In the genomic region with DNA sequence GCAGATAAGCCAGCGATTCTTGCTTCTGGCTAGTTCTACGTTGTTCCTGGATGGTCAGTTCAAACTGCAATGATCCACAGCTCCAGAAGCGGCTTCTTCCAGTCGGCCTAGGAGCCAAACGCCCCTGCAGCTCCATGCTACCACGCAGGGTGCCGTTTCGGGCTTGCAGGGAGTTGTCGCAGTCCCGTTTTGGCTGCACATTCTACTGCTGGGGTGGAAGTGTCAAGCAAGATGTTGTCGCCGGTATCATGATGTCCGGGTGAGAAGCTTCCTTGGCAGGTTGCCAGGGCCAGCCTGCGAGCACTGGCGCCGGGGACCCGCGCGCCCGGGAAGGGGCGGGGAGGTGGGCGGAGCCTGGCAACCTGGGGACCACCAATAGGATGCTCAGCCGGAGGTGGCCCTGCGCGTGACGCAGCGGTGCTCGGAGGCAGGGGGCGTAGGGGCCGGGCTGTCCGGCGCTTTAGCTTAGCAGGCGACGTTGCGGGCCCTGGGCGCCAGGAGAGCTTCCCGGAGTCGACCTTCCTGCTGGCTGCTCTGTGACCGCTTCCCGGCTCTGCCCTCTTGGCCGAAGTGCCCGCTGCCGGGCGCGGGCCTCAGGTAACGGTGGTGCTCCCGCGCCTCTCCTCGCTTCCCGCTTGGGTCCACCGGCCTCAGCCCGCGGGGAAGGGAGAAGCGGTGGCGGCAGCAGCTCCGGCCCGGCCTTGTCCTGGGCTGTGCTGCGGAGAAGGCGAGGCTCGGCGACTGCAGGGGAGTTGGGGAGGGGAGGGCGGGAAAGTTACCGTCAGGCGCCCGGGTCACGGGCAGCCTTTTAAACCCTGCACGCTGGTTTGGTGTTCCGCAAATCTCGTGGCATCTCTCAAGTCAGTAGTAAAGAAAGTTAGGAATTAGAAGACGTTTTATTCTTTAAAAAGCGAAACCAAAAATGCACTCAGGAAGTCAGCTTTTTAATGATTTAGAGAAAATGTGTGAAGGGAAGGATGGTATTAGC, we compare ENCODE assay signal across 8 cellular contexts. TPM values are rescaled to one million over a fixed set of nuclear protein-coding genes. Genes with fewer than 3 reads are reported as not detected.
DNase-seq lines count a peak whose midpoint lies in the region; ATAC-seq and TF ChIP-seq lines count a peak whose summit lies in the region.

SOAT1 (plus strand) TSS at position 458 of the 988 bp plus-strand sequence. CDS start 8,888 bp downstream, outside the sequence.

- H3K36me3 Mint-ChIP-seq in WTC11 = no peaks in the 10 kb centered on the region

- H3K27me3 Mint-ChIP-seq in WTC11 (ENCODE audit: low read depth) = peaks cover 83% of the 10 kb centered on the region

- H3K9me3 ChIP-seq in AG04450 (ENCODE audit: control insufficient read depth, insufficient read depth, low read length) = no peaks in the 10 kb centered on the region; the same call in 1 of the 2 replicates

- no peaks in the 10 kb centered on the region for H3K27me3 ChIP-seq in AG04450 (ENCODE audit: control insufficient read depth, insufficient read depth, low read length)

- H3K27ac ChIP-seq in AG04450 (ENCODE audit: low read depth, low read length) = peak within 1 kb of the TSS; percentile 87

- no peaks in the 10 kb centered on the region for H3K9me3 Mint-ChIP-seq in WTC11

- H3K4me3 Mint-ChIP-seq in WTC11 = peak within 1 kb of the TSS; percentile 83

- TF ChIP-seq CTCF in AG04450 (IDR thresholded peaks at IDR 0.05; ENCODE audit: low read depth, low read length) (peak; percentile 14; the same call in 1 of the 2 replicates), WTC11 (IDR thresholded peaks at IDR 0.05) (no peak), cardiac fibroblast (IDR thresholded peaks at IDR 0.05; ENCODE audit: low read depth, low read length) (no peak)

- POLR2A ChIA-PET in AG04450 (lab: Yijun Ruan, JAX) (interaction anchor here (1.0 to 2.0 kb wide), 5 partner anchors 17 to 211 kb away, joined by 3 to 8 read pairs (median 4); partner anchors contain the start of genes AXDND1 and TOR3A), WTC11 (lab: Charles Lee) (interaction anchor here (0.5 to 1.7 kb wide), 5 partner anchors 46 to 299 kb away, joined by 3 to 6 read pairs (median 4); partner anchors contain the start of genes AXDND1 and TOR3A)

- ATAC-seq in GM18867 (IDR thresholded peaks at IDR 0.05; ENCODE audit: unreplicated experiment) (peak; percentile 97), HG03103 (IDR thresholded peaks at IDR 0.05; ENCODE audit: low read depth, unreplicated experiment) (peak; percentile 95), WTC11 (peak; percentile 98)

- H3K4me3 ChIP-seq in AG04450 (ENCODE audit: low read depth, low read length) (peak within 1 kb of the TSS; percentile 90), cardiac fibroblast (replicated peaks in 1 of 2; ENCODE audit: low read depth in 2 of 2, low read length in 2 of 2) (peak within 1 kb of the TSS; percentile 79 to 87)

- CTCF ChIA-PET in AG04450 (lab: Charles Lee) (interaction anchor here (0.6 to 2.5 kb wide), 14 partner anchors 19 to 719 kb away, joined by 3 to 11 read pairs (median 4); partner anchors contain the start of gene AXDND1), WTC11 (lab: Charles Lee) (interaction anchor here (0.5 to 1.5 kb wide), 13 partner anchors 10 to 516 kb away, joined by 3 to 10 read pairs (median 4); partner anchors contain the start of genes ABL2, AXDND1, TDRD5 and TOR3A)

- peak; percentile 65 for DNase-seq in AG04450 (ENCODE audit: low read depth, low spot score)
- peak; percentile 97 for DNase-seq in NCI-H2227 (lab: John Stamatoyannopoulos, UW; ENCODE audit: unreplicated experiment)
- DNase-seq in WTC11 (ENCODE audit: low spot score) = peak; percentile 96
- DNase-seq in cardiac fibroblast (ENCODE audit: low read depth in 2 of 2) = peak; percentile 83 to 92
- peak; percentile 90 for DNase-seq in inferior parietal cortex (ENCODE audit: extremely low spot score)
- peak; percentile 94 for DNase-seq in stimulated activated CD4-positive, alpha-beta T cell treated with anti-CD3 and anti-CD28 coated beads, Interleukin-12 subunit alpha, Interleukin-12 subunit beta, amount 100 ng/mL, for 4 hours

- H3K27ac Mint-ChIP-seq in WTC11 = 0 out of 2 replicates have a peak within 1 kb of the TSS, but pooled peaks have one; percentile 53

- H3K4me1 Mint-ChIP-seq in WTC11 = peaks cover 18% of the 10 kb centered on the region

TF ChIP-seq in WTC11, 78 proteins besides CTCF, POLR2A, EP300 and RAD21 (continues in another document):
- TF ChIP-seq ETV6 (CRISPR knock-in tag; IDR thresholded peaks at IDR 0.05) (no peak), MYBL2 (CRISPR knock-in tag; IDR thresholded peaks at IDR 0.05) (no peak; the same call in 1 of the 2 replicates), JUN (CRISPR knock-in tag; IDR thresholded peaks at IDR 0.05) (no peak), TEAD4 (CRISPR knock-in tag; IDR thresholded peaks at IDR 0.05) (no peak), TEAD1 (CRISPR knock-in tag; IDR thresholded peaks at IDR 0.05) (no peak), ELF4 (CRISPR knock-in tag; IDR thresholded peaks at IDR 0.05; ENCODE audit: low read depth) (0 out of 2 replicates have a peak, but pooled peaks have one; percentile 59), ZNF263 (CRISPR knock-in tag; IDR thresholded peaks at IDR 0.05; ENCODE audit: low read depth) (no peak), GABPB1 (CRISPR knock-in tag; IDR thresholded peaks at IDR 0.05) (peak; percentile 28; the same call in 1 of the 2 replicates), CREB1 (CRISPR knock-in tag; IDR thresholded peaks at IDR 0.05) (no peak), OVOL2 (CRISPR knock-in tag; IDR thresholded peaks at IDR 0.05; ENCODE audit: borderline replicate concordance) (no peak), ZMAT4 (CRISPR knock-in tag; IDR thresholded peaks at IDR 0.05) (no peak)
- TF ChIP-seq, protein P1, sequence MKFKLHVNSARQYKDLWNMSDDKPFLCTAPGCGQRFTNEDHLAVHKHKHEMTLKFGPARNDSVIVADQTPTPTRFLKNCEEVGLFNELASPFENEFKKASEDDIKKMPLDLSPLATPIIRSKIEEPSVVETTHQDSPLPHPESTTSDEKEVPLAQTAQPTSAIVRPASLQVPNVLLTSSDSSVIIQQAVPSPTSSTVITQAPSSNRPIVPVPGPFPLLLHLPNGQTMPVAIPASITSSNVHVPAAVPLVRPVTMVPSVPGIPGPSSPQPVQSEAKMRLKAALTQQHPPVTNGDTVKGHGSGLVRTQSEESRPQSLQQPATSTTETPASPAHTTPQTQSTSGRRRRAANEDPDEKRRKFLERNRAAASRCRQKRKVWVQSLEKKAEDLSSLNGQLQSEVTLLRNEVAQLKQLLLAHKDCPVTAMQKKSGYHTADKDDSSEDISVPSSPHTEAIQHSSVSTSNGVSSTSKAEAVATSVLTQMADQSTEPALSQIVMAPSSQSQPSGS (CRISPR knock-in tag; IDR thresholded peaks at IDR 0.05; ENCODE audit: borderline replicate concordance, low read depth) = no peak
- TF ChIP-seq, protein P2, sequence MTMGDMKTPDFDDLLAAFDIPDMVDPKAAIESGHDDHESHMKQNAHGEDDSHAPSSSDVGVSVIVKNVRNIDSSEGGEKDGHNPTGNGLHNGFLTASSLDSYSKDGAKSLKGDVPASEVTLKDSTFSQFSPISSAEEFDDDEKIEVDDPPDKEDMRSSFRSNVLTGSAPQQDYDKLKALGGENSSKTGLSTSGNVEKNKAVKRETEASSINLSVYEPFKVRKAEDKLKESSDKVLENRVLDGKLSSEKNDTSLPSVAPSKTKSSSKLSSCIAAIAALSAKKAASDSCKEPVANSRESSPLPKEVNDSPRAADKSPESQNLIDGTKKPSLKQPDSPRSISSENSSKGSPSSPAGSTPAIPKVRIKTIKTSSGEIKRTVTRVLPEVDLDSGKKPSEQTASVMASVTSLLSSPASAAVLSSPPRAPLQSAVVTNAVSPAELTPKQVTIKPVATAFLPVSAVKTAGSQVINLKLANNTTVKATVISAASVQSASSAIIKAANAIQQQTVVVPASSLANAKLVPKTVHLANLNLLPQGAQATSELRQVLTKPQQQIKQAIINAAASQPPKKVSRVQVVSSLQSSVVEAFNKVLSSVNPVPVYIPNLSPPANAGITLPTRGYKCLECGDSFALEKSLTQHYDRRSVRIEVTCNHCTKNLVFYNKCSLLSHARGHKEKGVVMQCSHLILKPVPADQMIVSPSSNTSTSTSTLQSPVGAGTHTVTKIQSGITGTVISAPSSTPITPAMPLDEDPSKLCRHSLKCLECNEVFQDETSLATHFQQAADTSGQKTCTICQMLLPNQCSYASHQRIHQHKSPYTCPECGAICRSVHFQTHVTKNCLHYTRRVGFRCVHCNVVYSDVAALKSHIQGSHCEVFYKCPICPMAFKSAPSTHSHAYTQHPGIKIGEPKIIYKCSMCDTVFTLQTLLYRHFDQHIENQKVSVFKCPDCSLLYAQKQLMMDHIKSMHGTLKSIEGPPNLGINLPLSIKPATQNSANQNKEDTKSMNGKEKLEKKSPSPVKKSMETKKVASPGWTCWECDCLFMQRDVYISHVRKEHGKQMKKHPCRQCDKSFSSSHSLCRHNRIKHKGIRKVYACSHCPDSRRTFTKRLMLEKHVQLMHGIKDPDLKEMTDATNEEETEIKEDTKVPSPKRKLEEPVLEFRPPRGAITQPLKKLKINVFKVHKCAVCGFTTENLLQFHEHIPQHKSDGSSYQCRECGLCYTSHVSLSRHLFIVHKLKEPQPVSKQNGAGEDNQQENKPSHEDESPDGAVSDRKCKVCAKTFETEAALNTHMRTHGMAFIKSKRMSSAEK (CRISPR knock-in tag; IDR thresholded peaks at IDR 0.05; ENCODE audit: borderline replicate concordance) = no peak

RNA-seq across cellular contexts. Expression of gene SOAT1, which starts in this region (rescaled TPM):
- polyA plus RNA-seq in AG04450 (2011; rRNA removed) = 39.2 and 54.2 TPM in 2 replicates
- 29.8 and 63.5 TPM in 2 replicates for polyA minus RNA-seq in AG04450 (2011; rRNA and poly(A)+ RNA removed)
- 2.3 to 3.0 TPM (median 2.7 TPM) in 3 replicates for total RNA-seq in WTC11 (2021)

Comparison
In these comparisons a context has a peak if more than half of its experiments do, and no peak if none do; other contexts are left out.
1. Peak in every context shown above with its lines: DNase-seq, ATAC-seq, H3K4me3 ChIP-seq and H3K27ac ChIP-seq.